Comparison of ENCODE assay signal across 1 cellular context in genomic region chr10:92218569-92218968, GRCh38.
A peak's percentile ranks its signal among the peaks of the same experiment; 100 is the strongest.
TF ChIP-seq lines count a peak whose summit lies in the region.

No MANE protein-coding gene starts in this region.

TF ChIP-seq in GM12878, 131 proteins besides CTCF, POLR2A, EP300 and RAD21 (continued from another document):
- no peak for TF ChIP-seq ZBTB4 (CRISPR knock-in tag; IDR thresholded peaks at IDR 0.05)
- TF ChIP-seq RELB (IDR thresholded peaks at IDR 0.05; ENCODE audit: low read depth), result no peak
- peak; percentile 13; the same call in 1 of the 2 replicates for TF ChIP-seq MTA2 (IDR thresholded peaks at IDR 0.05; ENCODE audit: low read depth)
- no peak for TF ChIP-seq MYB (IDR thresholded peaks at IDR 0.05; ENCODE audit: borderline replicate concordance, low read depth, low read length)
- no peak for TF ChIP-seq EGR1 (IDR thresholded peaks at IDR 0.05; ENCODE audit: borderline replicate concordance in 1 of 2, low read depth in 2 of 2, low read length in 2 of 2)
- TF ChIP-seq NR2C1 (IDR thresholded peaks at IDR 0.05), result no peak
- TF ChIP-seq ZNF384 (IDR thresholded peaks at IDR 0.05; ENCODE audit: borderline replicate concordance, low read depth, low read length), result peak; percentile 59; the same call in 1 of the 2 replicates
- no peak for TF ChIP-seq FOXK2 (IDR thresholded peaks at IDR 0.05)
- no peak for TF ChIP-seq SREBF1 (IDR thresholded peaks at IDR 0.05; ENCODE audit: low read length)
- TF ChIP-seq NR2F1 (conservative IDR thresholded peaks at IDR 0.05), result peak; percentile 51; the same call in 1 of the 2 replicates
- TF ChIP-seq BCL11A (IDR thresholded peaks at IDR 0.05; ENCODE audit: low read depth, low read length), result 0 out of 2 replicates have a peak, but pooled peaks have one; percentile 22
- TF ChIP-seq SPI1 (IDR thresholded peaks at IDR 0.05; ENCODE audit: borderline replicate concordance, insufficient read depth, low read depth, low read length), result peak; percentile 75; the same call in 1 of the 2 replicates
- no peak for TF ChIP-seq CBFB (IDR thresholded peaks at IDR 0.05; ENCODE audit: low read depth)
